1 cellular context compared by ENCODE assay signal in genomic region chr22:39688186-39688768, GRCh38.
TF ChIP-seq lines count a peak whose summit lies in the region.

No MANE protein-coding gene starts in this region.

TF ChIP-seq in WTC11, 78 proteins besides CTCF, POLR2A, EP300 and RAD21 (continued from another document):
- TF ChIP-seq HMGXB4 (CRISPR knock-in tag; IDR thresholded peaks at IDR 0.05) (no peak), ARID4B (CRISPR knock-in tag; IDR thresholded peaks at IDR 0.05; ENCODE audit: borderline replicate concordance) (no peak), RELA (CRISPR knock-in tag; IDR thresholded peaks at IDR 0.05; ENCODE audit: borderline replicate concordance) (no peak), ZNF532 (CRISPR knock-in tag; IDR thresholded peaks at IDR 0.05; ENCODE audit: borderline replicate concordance) (no peak), FOXP4 (CRISPR knock-in tag; IDR thresholded peaks at IDR 0.05) (no peak)
